Comparison of ENCODE assay signal across 2 cellular contexts in genomic region chr3:184918741-184919140, GRCh38.
TF ChIP-seq lines count a peak whose summit lies in the region.

No MANE protein-coding gene starts in this region.

TF ChIP-seq in WTC11, 78 proteins besides CTCF, POLR2A, EP300 and RAD21 (continues in another document):
- TF ChIP-seq ZBTB21 (CRISPR knock-in tag; IDR thresholded peaks at IDR 0.05; ENCODE audit: borderline replicate concordance) (no peak), HMGA2 (CRISPR knock-in tag; IDR thresholded peaks at IDR 0.05) (no peak), FOXP4 (CRISPR knock-in tag; IDR thresholded peaks at IDR 0.05) (no peak), PRDM15 (CRISPR knock-in tag; IDR thresholded peaks at IDR 0.05) (no peak), ZNF396 (CRISPR knock-in tag; IDR thresholded peaks at IDR 0.05; ENCODE audit: borderline replicate concordance) (no peak), ZNF219 (CRISPR knock-in tag; IDR thresholded peaks at IDR 0.05; ENCODE audit: borderline replicate concordance) (no peak), OVOL2 (CRISPR knock-in tag; IDR thresholded peaks at IDR 0.05; ENCODE audit: borderline replicate concordance) (no peak), EMX1 (CRISPR knock-in tag; IDR thresholded peaks at IDR 0.05) (no peak), AFF4 (CRISPR knock-in tag; IDR thresholded peaks at IDR 0.05; ENCODE audit: borderline replicate concordance) (no peak), STAT6 (CRISPR knock-in tag; conservative IDR thresholded peaks at IDR 0.05; ENCODE audit: low read depth) (no peak), MYBL2 (CRISPR knock-in tag; IDR thresholded peaks at IDR 0.05) (no peak), TP53 (CRISPR knock-in tag; IDR thresholded peaks at IDR 0.05) (no peak), ATF3 (CRISPR knock-in tag; conservative IDR thresholded peaks at IDR 0.05) (no peak)

TF ChIP-seq in H1, 55 proteins besides CTCF, POLR2A, EP300 and RAD21:
- no peak for TF ChIP-seq FOSL1 (IDR thresholded peaks at IDR 0.05; ENCODE audit: insufficient read depth, low read depth, low read length)
- TF ChIP-seq RNF2 (IDR thresholded peaks at IDR 0.05; ENCODE audit: borderline replicate concordance, low read depth, low read length, missing control alignments, poor library complexity, severe bottlenecking) = no peak
- no peak for TF ChIP-seq SP2 (IDR thresholded peaks at IDR 0.05; ENCODE audit: low read length)
- no peak for TF ChIP-seq RBBP5 (IDR thresholded peaks at IDR 0.05; ENCODE audit: borderline replicate concordance, low read depth, low read length)
- TF ChIP-seq SP1 (IDR thresholded peaks at IDR 0.05; ENCODE audit: low read depth, low read length) = no peak
- no peak for TF ChIP-seq SP4 (IDR thresholded peaks at IDR 0.05; ENCODE audit: low read length)
- no peak for TF ChIP-seq TAF7 (optimal IDR thresholded peaks at IDR 0.05; ENCODE audit: borderline replicate concordance, low read depth, low read length)
- no peak for TF ChIP-seq TBP (IDR thresholded peaks at IDR 0.05; ENCODE audit: low read depth, low read length)
- TF ChIP-seq CEBPB (IDR thresholded peaks at IDR 0.05; ENCODE audit: low read depth, low read length) = no peak
- no peak for TF ChIP-seq EZH2 (IDR thresholded peaks at IDR 0.05; ENCODE audit: low read depth, low read length, severe bottlenecking)
- TF ChIP-seq HDAC6 (IDR thresholded peaks at IDR 0.05; ENCODE audit: low read depth, low read length) = no peak
- no peak for TF ChIP-seq BACH1 (IDR thresholded peaks at IDR 0.05; ENCODE audit: low read length)
- no peak for TF ChIP-seq SAP30 (IDR thresholded peaks at IDR 0.05; ENCODE audit: insufficient read depth, insufficient replicate concordance, low read length)
- no peak for TF ChIP-seq TAF1 (IDR thresholded peaks at IDR 0.05; ENCODE audit: low read depth, low read length)
